In genomic region chr14:45491914-45492313, GRCh38 we compare ENCODE assay signal across 19 cellular contexts.
"Had no signal": no experiment of that assay in that cellular context is flagged by ENCODE, and none has a peak within 500 bp of the region (broad histone marks: within the 10 kb centered on the region; RNA-seq: fewer than 3 reads in every experiment).

No MANE protein-coding gene starts in this region.

- H3K4me3 ChIP-seq: heart left ventricle, lower lobe of right lung, right atrium auricular region, skin epidermis, tibial nerve, vagina had no signal

- H3K36me3 ChIP-seq: heart left ventricle, lower lobe of right lung, right atrium auricular region, tibial nerve, vagina had no signal

- ATAC-seq: naive thymus-derived CD8-positive, alpha-beta T cell; sciatic nerve had no signal

- H3K27me3 ChIP-seq: heart left ventricle, right atrium auricular region, tibial nerve, vagina had no signal

- H3K27ac ChIP-seq: heart left ventricle, lower lobe of right lung, skin epidermis, tibial nerve, vagina had no signal

- DNase-seq: heart left ventricle; islet precursor cell; left ventricle myocardium superior; lower lobe of right lung; mammary epithelial cell; mesenchymal stem cell; naive thymus-derived CD8-positive, alpha-beta T cell; nucleus accumbens; stimulated activated CD4-positive, alpha-beta T cell treated with anti-CD3 and anti-CD28 coated beads, Interleukin-12 subunit alpha, Interleukin-12 subunit beta, amount 100 ng/mL, for 4 hours; stimulated activated CD4-positive, alpha-beta T cell treated with anti-CD3 and anti-CD28 coated beads, Interleukin-15, amount 100 ng/mL, for 24 hours; stimulated activated CD4-positive, alpha-beta T cell treated with anti-CD3 and anti-CD28 coated beads, Interleukin-2, amount 100 ng/mL, for 24 hours; stimulated activated CD4-positive, alpha-beta T cell treated with anti-CD3 and anti-CD28 coated beads, Interleukin-4, amount 100 ng/mL, for 1 hour; stimulated activated naive CD4-positive, alpha-beta T cell; substantia nigra had no signal

- H3K4me1 ChIP-seq: heart left ventricle, lower lobe of right lung, tibial nerve, vagina had no signal

- H3K9me3 ChIP-seq: right atrium auricular region, vagina had no signal
